ENCODE assay signal across 13 cellular contexts in the genomic region with DNA sequence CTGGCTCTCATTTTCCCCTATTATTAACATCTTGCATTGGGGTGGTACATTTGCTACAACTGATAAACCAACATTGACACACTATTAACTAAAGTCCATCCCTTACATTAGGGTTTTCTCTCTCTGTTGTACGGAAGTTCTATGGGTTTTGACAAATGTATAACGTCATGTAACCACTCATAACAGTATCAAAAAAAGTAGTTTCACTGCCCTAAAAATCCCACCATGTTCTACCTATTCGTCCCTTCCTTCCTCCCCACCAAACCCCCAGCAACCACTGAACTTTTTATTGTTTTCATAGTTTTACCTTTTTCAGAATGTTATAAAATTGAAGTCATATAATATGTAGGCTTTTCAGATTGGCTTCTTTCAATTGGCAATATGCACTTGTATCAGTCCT. TPM values are rescaled to one million over a fixed set of nuclear protein-coding genes. Genes with fewer than 3 reads are reported as not detected.
DNase-seq lines count a peak whose midpoint lies in the region; ATAC-seq and TF ChIP-seq lines count a peak whose summit lies in the region.
"Had no signal": no experiment of that assay in that cellular context is flagged by ENCODE, and none has a peak within 500 bp of the region (broad histone marks: within the 10 kb centered on the region; RNA-seq: fewer than 3 reads in every experiment).

No MANE protein-coding gene starts in this region.

- no peaks in the 10 kb centered on the region for H3K27me3 Mint-ChIP-seq in activated T-helper 2 cell treated with anti-CD3 and anti-CD28 coated beads, Interferon-gamma antibody, Interleukin-2, Interleukin-4, amounts not matched to agents 10 μg/mL and 5 μg/mL and 100 μg/mL, durations not matched to agents 14 hours and 24 hours and 36 hours (ENCODE audit: low read depth)

- DNase-seq in GM12865 (ENCODE audit: low read depth) (peak; percentile 57), NCI-H2196 treated with DMSO at 0.1 percent for 48 hours (lab: John Stamatoyannopoulos, UW; ENCODE audit: unreplicated experiment) (no peak), NCI-H187 treated with DMSO at 0.1 percent for 48 hours (lab: John Stamatoyannopoulos, UW) (no peak), MG63 (no peak), Kasumi-1 (lab: John Stamatoyannopoulos, UW) (no peak)
- no peak for DNase-seq in activated T-helper 2 cell treated with anti-CD3 and anti-CD28 coated beads, Interferon-gamma antibody, Interleukin-2, Interleukin-4, amounts not matched to agents 10 μg/mL and 5 μg/mL and 100 μg/mL, durations not matched to agents 14 hours and 24 hours and 36 hours (ENCODE audit: low spot score)
- DNase-seq: anterior cingulate cortex; colonic mucosa; DMS 273 treated with DMSO at 0.1 percent for 48 hours; erythroblast; stimulated activated CD4-positive, alpha-beta T cell treated with anti-CD3 and anti-CD28 coated beads, Interleukin-2, amount 100 ng/mL, for 48 hours had no signal

- H3K27me3 ChIP-seq in MG63: no peaks in the 10 kb centered on the region
- H3K27me3 ChIP-seq: colonic mucosa had no signal

- no peak for TF ChIP-seq CTCF in GM12865 (IDR thresholded peaks at IDR 0.05; ENCODE audit: insufficient read depth, low read depth, low read length, missing control alignments)

- peaks cover 3% of the 10 kb centered on the region for H3K9me3 Mint-ChIP-seq in activated T-helper 2 cell treated with anti-CD3 and anti-CD28 coated beads, Interferon-gamma antibody, Interleukin-2, Interleukin-4, amounts not matched to agents 10 μg/mL and 5 μg/mL and 100 μg/mL, durations not matched to agents 14 hours and 24 hours and 36 hours

- H3K9me3 ChIP-seq in MG63: no peaks in the 10 kb centered on the region
- H3K9me3 ChIP-seq: colonic mucosa had no signal

- H3K36me3 ChIP-seq in MG63: no peaks in the 10 kb centered on the region
- H3K36me3 ChIP-seq: colonic mucosa had no signal

- H3K4me3 Mint-ChIP-seq in activated T-helper 2 cell treated with anti-CD3 and anti-CD28 coated beads, Interferon-gamma antibody, Interleukin-2, Interleukin-4, amounts not matched to agents 10 μg/mL and 5 μg/mL and 100 μg/mL, durations not matched to agents 14 hours and 24 hours and 36 hours (ENCODE audit: low read depth): no peak overlapping the region

- peak overlapping the region; percentile 2 for H3K27ac Mint-ChIP-seq in activated T-helper 2 cell treated with anti-CD3 and anti-CD28 coated beads, Interferon-gamma antibody, Interleukin-2, Interleukin-4, amounts not matched to agents 10 μg/mL and 5 μg/mL and 100 μg/mL, durations not matched to agents 14 hours and 24 hours and 36 hours

- peaks cover 49% of the 10 kb centered on the region for H3K36me3 Mint-ChIP-seq in activated T-helper 2 cell treated with anti-CD3 and anti-CD28 coated beads, Interferon-gamma antibody, Interleukin-2, Interleukin-4, amounts not matched to agents 10 μg/mL and 5 μg/mL and 100 μg/mL, durations not matched to agents 14 hours and 24 hours and 36 hours (ENCODE audit: low read depth)

- H3K4me1 Mint-ChIP-seq in activated T-helper 2 cell treated with anti-CD3 and anti-CD28 coated beads, Interferon-gamma antibody, Interleukin-2, Interleukin-4, amounts not matched to agents 10 μg/mL and 5 μg/mL and 100 μg/mL, durations not matched to agents 14 hours and 24 hours and 36 hours (ENCODE audit: low read depth): peaks cover 36% of the 10 kb centered on the region

- ATAC-seq in GM19023 (IDR thresholded peaks at IDR 0.05; ENCODE audit: unreplicated experiment) (peak; percentile 47), HG02938 (IDR thresholded peaks at IDR 0.05; ENCODE audit: unreplicated experiment) (peak; percentile 71)

- H3K4me3 ChIP-seq in GM12865 (ENCODE audit: low read depth, low read length) (no peak overlapping the region), MG63 (no peak overlapping the region)
- H3K4me3 ChIP-seq: colonic mucosa had no signal

- intact Hi-C loops in activated T-helper 2 cell treated with anti-CD3 and anti-CD28 coated beads, Interferon-gamma antibody, Interleukin-2, Interleukin-4, amounts not matched to agents 10 μg/mL and 5 μg/mL and 100 μg/mL, durations not matched to agents 14 hours and 24 hours and 36 hours (cut with micrococcal nuclease): no loop called here

RNA-seq across cellular contexts. Expression of a gene that starts 40.1 kb away (rescaled TPM):
- total RNA-seq in activated T-helper 2 cell treated with anti-CD3 and anti-CD28 coated beads, Interferon-gamma antibody, Interleukin-2, Interleukin-4, amounts not matched to agents 10 μg/mL and 5 μg/mL and 100 μg/mL, durations not matched to agents 14 hours and 24 hours and 36 hours: 22.4 and 24.9 TPM in 2 replicates
- 50.7 and 69.9 TPM in 2 replicates for total RNA-seq in MG63 (2014; rRNA removed; shearing (Covaris generic); ENCODE audit: low replicate concordance)
